In genomic region chr2:220320326-220320725, GRCh38 we compare ENCODE assay signal across 18 cellular contexts.
"Had no signal": no experiment of that assay in that cellular context is flagged by ENCODE, and none has a peak within 500 bp of the region (broad histone marks: within the 10 kb centered on the region; RNA-seq: fewer than 3 reads in every experiment).

No MANE protein-coding gene starts in this region.

- H3K4me1 ChIP-seq: prostate gland, transverse colon had no signal

- H3K9me3 ChIP-seq: prostate gland, transverse colon, vagina had no signal

- H3K4me3 Mint-ChIP-seq: activated CD4-positive, alpha-beta memory T cell treated with anti-CD3 and anti-CD28 coated beads for 36 hours; activated CD8-positive, alpha-beta memory T cell treated with anti-CD3 and anti-CD28 coated beads, Interleukin-2, amount 10 ng/mL, durations not matched to agents 7 days and 5 days; activated naive CD4-positive, alpha-beta T cell treated with anti-CD3 and anti-CD28 coated beads for 36 hours; activated naive CD8-positive, alpha-beta T cell treated with anti-CD3 and anti-CD28 coated beads, Interleukin-2, amount 50 U/mL, for 24 hours; nephron had no signal

- H3K36me3 Mint-ChIP-seq: activated CD4-positive, alpha-beta memory T cell treated with anti-CD3 and anti-CD28 coated beads for 36 hours; activated CD8-positive, alpha-beta memory T cell treated with anti-CD3 and anti-CD28 coated beads, Interleukin-2, amount 10 ng/mL, durations not matched to agents 7 days and 5 days had no signal

- H3K27ac Mint-ChIP-seq: activated CD4-positive, alpha-beta memory T cell treated with anti-CD3 and anti-CD28 coated beads for 36 hours; activated CD8-positive, alpha-beta memory T cell treated with anti-CD3 and anti-CD28 coated beads, Interleukin-2, amount 10 ng/mL, durations not matched to agents 7 days and 5 days; activated naive CD4-positive, alpha-beta T cell treated with anti-CD3 and anti-CD28 coated beads for 36 hours; activated naive CD8-positive, alpha-beta T cell treated with anti-CD3 and anti-CD28 coated beads, Interleukin-2, amount 50 U/mL, for 24 hours; activated T-helper 2 cell treated with anti-CD3 and anti-CD28 coated beads, Interferon-gamma antibody, Interleukin-2, Interleukin-4, amounts not matched to agents 10 μg/mL and 5 μg/mL and 100 μg/mL, durations not matched to agents 14 hours and 24 hours and 36 hours; nephron had no signal

- ATAC-seq: activated CD8-positive, alpha-beta memory T cell treated with anti-CD3 and anti-CD28 coated beads, Interleukin-2, amount 10 ng/mL, durations not matched to agents 7 days and 5 days; activated naive CD8-positive, alpha-beta T cell treated with anti-CD3 and anti-CD28 coated beads, Interleukin-2, amount 50 U/mL, for 24 hours; right cardiac atrium had no signal

- H3K27me3 ChIP-seq: transverse colon, vagina had no signal

- DNase-seq: activated CD4-positive, alpha-beta memory T cell treated with anti-CD3 and anti-CD28 coated beads for 36 hours; activated CD8-positive, alpha-beta memory T cell treated with anti-CD3 and anti-CD28 coated beads, Interleukin-2, amount 10 ng/mL, durations not matched to agents 7 days and 5 days; activated naive CD4-positive, alpha-beta T cell treated with anti-CD3 and anti-CD28 coated beads for 36 hours; activated naive CD8-positive, alpha-beta T cell treated with anti-CD3 and anti-CD28 coated beads, Interleukin-2, amount 50 U/mL, for 24 hours; activated T-cell treated with anti-CD3 and anti-CD28 coated beads, Interleukin-2, amount 50 U/mL, for 1 hour; erythroblast; mesendoderm; small intestine; stimulated activated CD4-positive, alpha-beta T cell treated with anti-CD3 and anti-CD28 coated beads, Interleukin-4, amount 100 ng/mL, for 4 hours; stimulated activated CD8-positive, alpha-beta memory T cell treated with anti-CD3 and anti-CD28 coated beads, Interleukin-4, amount 100 ng/mL, for 48 hours; stimulated activated naive CD4-positive, alpha-beta T cell treated with Interleukin-2 at 50 U/mL for 16 hours; transverse colon; WERI-Rb-1 had no signal

- H3K27me3 Mint-ChIP-seq: activated CD4-positive, alpha-beta memory T cell treated with anti-CD3 and anti-CD28 coated beads for 36 hours; activated CD8-positive, alpha-beta memory T cell treated with anti-CD3 and anti-CD28 coated beads, Interleukin-2, amount 10 ng/mL, durations not matched to agents 7 days and 5 days; activated naive CD8-positive, alpha-beta T cell treated with anti-CD3 and anti-CD28 coated beads, Interleukin-2, amount 50 U/mL, for 24 hours had no signal

- H3K36me3 ChIP-seq: prostate gland, transverse colon, vagina, WERI-Rb-1 had no signal

- H3K9me3 Mint-ChIP-seq: activated naive CD4-positive, alpha-beta T cell treated with anti-CD3 and anti-CD28 coated beads for 36 hours; activated T-helper 2 cell treated with anti-CD3 and anti-CD28 coated beads, Interferon-gamma antibody, Interleukin-2, Interleukin-4, amounts not matched to agents 10 μg/mL and 5 μg/mL and 100 μg/mL, durations not matched to agents 14 hours and 24 hours and 36 hours had no signal

- H3K4me1 Mint-ChIP-seq: activated CD8-positive, alpha-beta memory T cell treated with anti-CD3 and anti-CD28 coated beads, Interleukin-2, amount 10 ng/mL, durations not matched to agents 7 days and 5 days; activated naive CD8-positive, alpha-beta T cell treated with anti-CD3 and anti-CD28 coated beads, Interleukin-2, amount 50 U/mL, for 24 hours had no signal

- H3K4me3 ChIP-seq: prostate gland, transverse colon, vagina had no signal
